In the genomic region with DNA sequence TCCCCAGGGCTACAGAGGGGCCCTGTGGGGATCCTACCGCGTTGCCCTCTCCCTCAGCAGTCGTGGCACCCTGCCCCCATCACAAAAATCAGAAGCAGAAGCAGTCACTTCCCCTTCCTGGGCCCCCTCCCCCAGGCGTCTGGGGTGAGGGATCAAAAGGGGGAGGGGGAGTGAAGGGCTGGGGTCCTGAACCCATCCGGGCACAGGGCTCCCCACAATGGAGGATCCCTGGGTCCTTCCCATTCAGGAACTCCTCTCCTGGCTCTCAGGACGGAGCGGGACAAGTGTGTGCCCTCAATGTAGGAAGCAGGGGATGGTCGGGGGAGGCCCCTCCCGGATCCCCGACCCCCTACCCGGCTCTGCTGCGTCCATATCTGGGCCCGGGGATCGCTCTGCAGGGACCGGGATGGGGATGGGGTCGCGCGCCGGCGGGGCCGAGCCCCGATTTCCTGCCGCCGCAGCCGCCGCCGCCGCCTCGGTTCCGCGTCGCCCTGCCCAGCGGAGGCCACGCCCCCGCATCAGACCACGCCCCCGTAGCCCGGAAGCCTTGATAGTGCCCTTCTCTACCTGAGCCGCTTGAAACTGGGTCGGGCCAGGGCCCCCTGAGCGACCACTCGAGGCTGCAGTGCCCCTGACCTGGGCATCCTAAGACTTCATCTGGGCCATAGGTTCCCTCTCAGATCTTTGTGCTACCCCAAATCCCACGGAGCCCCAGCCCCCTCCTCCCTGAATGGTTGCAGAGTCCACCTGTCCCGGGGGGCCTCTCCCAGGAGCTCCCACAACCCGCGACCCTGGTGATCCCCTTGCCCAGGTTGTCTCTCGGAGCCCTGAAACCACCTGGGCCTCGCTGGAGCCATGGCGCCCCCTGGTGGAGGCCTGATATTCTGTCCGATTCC, we compare ENCODE assay signal across 8 cellular contexts. TPM values are rescaled to one million over a fixed set of nuclear protein-coding genes. Genes with fewer than 3 reads are reported as not detected.
DNase-seq lines count a peak whose midpoint lies in the region; ATAC-seq, FAIRE-seq and TF ChIP-seq lines count a peak whose summit lies in the region.

Gene GMIP, minus strand, starts transcription at position 500 of the 896 bp plus-strand sequence. Its CDS starts 128 bp downstream, at position 372.

- POLR2A ChIA-PET in SK-N-SH (lab: Yijun Ruan, JAX), result interaction anchor here (1.3 kb wide), 2 partner anchors 111 to 114 kb away, joined by 3 to 6 read pairs; no protein-coding TSS in a partner anchor

- H3K9ac ChIP-seq in KMS-11 (peak within 1 kb of the TSS; percentile 33; the same call in 1 of the 2 replicates), SK-N-SH (peak within 1 kb of the TSS; percentile 78)

- H4K20me1 ChIP-seq in KMS-11 (ENCODE audit: insufficient read depth) (no peaks in the 10 kb centered on the region), SK-N-SH (ENCODE audit: insufficient read depth) (no peaks in the 10 kb centered on the region)

- peaks cover 12% of the 10 kb centered on the region for H3K4me1 Mint-ChIP-seq in activated naive CD4-positive, alpha-beta T cell treated with anti-CD3 and anti-CD28 coated beads for 36 hours (ENCODE audit: low read depth)

- TF ChIP-seq POLR2A in transverse colon (IDR thresholded peaks at IDR 0.05), result peak; percentile 69

- peak within 1 kb of the TSS; percentile 98 for H3K27ac Mint-ChIP-seq in activated naive CD4-positive, alpha-beta T cell treated with anti-CD3 and anti-CD28 coated beads for 36 hours

- H3K27ac ChIP-seq in KMS-11 (peak within 1 kb of the TSS; percentile 56), SK-N-SH (ENCODE audit: low read depth in 2 of 2, low read length in 1 of 2) (peak within 1 kb of the TSS in 1 of 2 experiments; percentile 75; a peak in 2 of 4 replicates), pancreas (peak within 1 kb of the TSS; percentile 47 to 69 (median 53)), transverse colon (peak within 1 kb of the TSS; percentile 81 to 88 (median 84))

- H3K9me3 ChIP-seq in SK-N-SH, result no peaks in the 10 kb centered on the region
- H3K9me3 ChIP-seq in pancreas, result no peaks in the 10 kb centered on the region
- H3K9me3 ChIP-seq in transverse colon, result no peaks in the 10 kb centered on the region

- TF ChIP-seq CTCF in KMS-11 (conservative IDR thresholded peaks at IDR 0.05; ENCODE audit: low read depth, low read length) (peak; percentile 86), SK-N-SH (IDR thresholded peaks at IDR 0.05) (peak; percentile 97), pancreas (IDR thresholded peaks at IDR 0.05) (peak; percentile 66 to 85 (median 80)), transverse colon (IDR thresholded peaks at IDR 0.05) (peak; percentile 90 to 96 (median 93))

- H3K36me3 ChIP-seq in KMS-11 (ENCODE audit: insufficient read depth) (no peaks in the 10 kb centered on the region), SK-N-SH (replicated peaks in 1 of 2; ENCODE audit: control insufficient read depth in 1 of 2, insufficient read depth in 2 of 2, low read length in 1 of 2) (peaks cover under 1 to 33% of the 10 kb centered on the region in 2 experiments), pancreas (peaks cover 0 to 22% (median 20%) of the 10 kb centered on the region in 3 donors), transverse colon (peaks cover 0 to 17% (median 3%) of the 10 kb centered on the region in 4 donors)

- H3K4me1 ChIP-seq in KMS-11 (ENCODE audit: low read depth, poor library complexity, severe bottlenecking) (no peaks in the 10 kb centered on the region), SK-N-SH (ENCODE audit: control insufficient read depth in 1 of 2, insufficient read depth in 2 of 2, low read depth in 1 of 2, low read length in 1 of 2) (peaks cover 0 to 8% of the 10 kb centered on the region in 2 experiments; a peak in 1 of 4 replicates), pancreas (no peaks in the 10 kb centered on the region), transverse colon (peaks cover 0 to 10% (median 5%) of the 10 kb centered on the region in 4 donors)

- H2AFZ ChIP-seq in KMS-11 (ENCODE audit: low read depth) (peak within 1 kb of the TSS; percentile 62; the same call in 1 of the 2 replicates), SK-N-SH (ENCODE audit: low read depth) (peak within 1 kb of the TSS; percentile 88)

- H3K27me3 Mint-ChIP-seq in activated naive CD4-positive, alpha-beta T cell treated with anti-CD3 and anti-CD28 coated beads for 36 hours (ENCODE audit: low read depth), result no peaks in the 10 kb centered on the region

- H3K4me3 ChIP-seq in KMS-11 (IDR thresholded peaks at IDR 0.05; ENCODE audit: insufficient read depth, low read depth, low read length) (no peak within 1 kb of the TSS), SK-N-SH (ENCODE audit: low read depth in 2 of 2, low read length in 1 of 2) (peak within 1 kb of the TSS; percentile 71 to 98), pancreas (peak within 1 kb of the TSS; percentile 30 to 87 (median 80)), transverse colon (peak within 1 kb of the TSS; percentile 38 to 86 (median 81))

- H3K36me3 Mint-ChIP-seq in activated naive CD4-positive, alpha-beta T cell treated with anti-CD3 and anti-CD28 coated beads for 36 hours (ENCODE audit: low read depth), result peaks cover 17% of the 10 kb centered on the region

- no peaks in the 10 kb centered on the region for H3K9me3 Mint-ChIP-seq in activated naive CD4-positive, alpha-beta T cell treated with anti-CD3 and anti-CD28 coated beads for 36 hours

- H3K27me3 ChIP-seq in KMS-11 (ENCODE audit: insufficient read depth, low read depth) (no peaks in the 10 kb centered on the region), SK-N-SH (ENCODE audit: insufficient read depth) (no peaks in the 10 kb centered on the region), pancreas (no peaks in the 10 kb centered on the region), transverse colon (no peaks in the 10 kb centered on the region)

- H3K4me2 ChIP-seq in KMS-11, result peak within 1 kb of the TSS; percentile 68; the same call in 1 of the 2 replicates
- peak within 1 kb of the TSS; percentile 98 for H3K4me2 ChIP-seq in SK-N-SH

- peak; percentile 82 for TF ChIP-seq RAD21 in SK-N-SH (IDR thresholded peaks at IDR 0.05; ENCODE audit: low read length)

- TF ChIP-seq EP300 in SK-N-SH (IDR thresholded peaks at IDR 0.05; ENCODE audit: borderline replicate concordance in 1 of 2, low read depth in 1 of 2, low read length in 1 of 2), result no peak
- TF ChIP-seq EP300 in transverse colon (IDR thresholded peaks at IDR 0.05; ENCODE audit: low read depth), result no peak

- DNase-seq in DMS53 treated with DMSO at 0.1 percent for 48 hours (lab: John Stamatoyannopoulos, UW; ENCODE audit: unreplicated experiment), result peak; percentile 15
- DNase-seq in SK-N-SH, result peak; percentile 93
- peak; percentile 91 for DNase-seq in activated naive CD4-positive, alpha-beta T cell treated with anti-CD3 and anti-CD28 coated beads for 36 hours
- peak; percentile 47 to 90 (median 78) for DNase-seq in head of caudate nucleus
- DNase-seq in pancreas, result peak; percentile 75 to 94 (median 84)
- peak; percentile 91 for DNase-seq in transverse colon

- peaks cover 3% of the 10 kb centered on the region for H3F3A ChIP-seq in SK-N-SH (replicated peaks; ENCODE audit: insufficient read depth)

- intact Hi-C loops in activated naive CD4-positive, alpha-beta T cell treated with anti-CD3 and anti-CD28 coated beads for 36 hours (cut with micrococcal nuclease), result loop anchor here (1.0 to 5.0 kb wide), 9 partner anchors 15 to 497 kb away; partner anchors contain the start of genes ATP13A1, LPAR2, NDUFA13 and TSSK6
- intact Hi-C loops in head of caudate nucleus (cut with DNase I), result loop anchor here (5.0 kb wide), 1 partner anchor 111 kb away; no protein-coding TSS in a partner anchor
- intact Hi-C loops in pancreas (cut with DNase I), result loop anchor here in 1 of 3 donors (5.0 kb wide), 1 partner anchor 111 kb away; no protein-coding TSS in a partner anchor
- intact Hi-C loops in transverse colon (cut with DNase I; ENCODE audit: low total_unique reads), result no loop called here

- H3K9me2 ChIP-seq in SK-N-SH, result no peaks in the 10 kb centered on the region

- 2% methylated on average over 21 of the region's 50 CpGs for WGBS in SK-N-SH (ENCODE audit: low lambda C conversion rate)
- 1 to 2% methylated on average over 35 to 50 of the region's 50 CpGs for WGBS in pancreas, 2 donors
- 1% methylated on average over 34 of the region's 50 CpGs; no CpG with 5 or more reads in 1 of the 2 donors for WGBS in transverse colon (ENCODE audit: low coverage in 1 of 2), 2 donors

- in situ Hi-C loops in transverse colon (cut with MboI; ENCODE audit: low pct_ligation_motif_present in 1 of 4, low pct_unique_long_range_greater_than_20kb in 1 of 4, low sequenced_read_pairs in 3 of 4), result loop anchor here (5.0 to 25.0 kb wide), 3 partner anchors 106 to 111 kb away; partner anchors contain the start of genes CILP2 (in 3 of the 4) and YJEFN3 (in 1 of the 4)

- no peak for FAIRE-seq in pancreas (lab: Jason Lieb, UNC)

- CTCF ChIA-PET in SK-N-SH (lab: Yijun Ruan, JAX), result interaction anchor here (0.6 to 13.3 kb wide), 33 partner anchors 9 to 332 kb away, joined by 3 to 175 read pairs (median 5); partner anchors contain the start of genes ATP13A1, CILP2, LPAR2 and NDUFA13
- CTCF ChIA-PET in activated naive CD4-positive, alpha-beta T cell treated with anti-CD3 and anti-CD28 coated beads for 36 hours (lab: Charles Lee), result interaction anchor here (0.6 to 3.7 kb wide), 21 partner anchors 9 to 317 kb away, joined by 3 to 46 read pairs (median 4); partner anchors contain the start of gene YJEFN3

- ATAC-seq in GM21576 (IDR thresholded peaks at IDR 0.05; ENCODE audit: unreplicated experiment) (peak; percentile 59), pancreas (peak; percentile 92 to 95 (median 94))

- no peaks in the 10 kb centered on the region for H3K79me2 ChIP-seq in KMS-11 (ENCODE audit: insufficient read depth, low read depth)
- H3K79me2 ChIP-seq in SK-N-SH (ENCODE audit: insufficient read depth), result no peaks in the 10 kb centered on the region

- peak within 1 kb of the TSS; percentile 92 for H3K4me3 Mint-ChIP-seq in activated naive CD4-positive, alpha-beta T cell treated with anti-CD3 and anti-CD28 coated beads for 36 hours

TF ChIP-seq in SK-N-SH, 30 proteins besides CTCF, POLR2A, EP300 and RAD21 (continues in another document):
- TF ChIP-seq POLR2AphosphoS5 (IDR thresholded peaks at IDR 0.05; ENCODE audit: low read depth, low read length) (no peak), JUND (IDR thresholded peaks at IDR 0.05) (no peak)

RNA-seq across cellular contexts. Expression of gene GMIP, which starts in this region (rescaled TPM):
- polyA plus RNA-seq in SK-N-SH (2012; rRNA removed), result 5.3 and 6.3 TPM in 2 replicates
- 2.4 and 3.9 TPM in 2 replicates for polyA plus RNA-seq in SK-N-SH (2012; cell fraction: cytosol; rRNA removed)
- 40.0 and 43.5 TPM in 2 replicates for polyA plus RNA-seq in SK-N-SH (2012; cell fraction: nucleus; rRNA removed)
- total RNA-seq in activated naive CD4-positive, alpha-beta T cell treated with anti-CD3 and anti-CD28 coated beads for 36 hours, result 10 to 100 TPM; 38.7 to 40.6 TPM
- 10 to 100 TPM in 1 of 6 donors, 1 to 10 TPM in 5; 5.4 to 16.4 (median 6.6) TPM for total RNA-seq in pancreas
- polyA plus RNA-seq in pancreas, result 10 to 100 TPM in 1 of 2 donors, 1 to 10 TPM in 1; 3.5 to 10.5 TPM
- total RNA-seq in transverse colon, result 10 to 100 TPM; 17.3 to 84.9 (median 27.2) TPM

Comparison
In these comparisons a context has a peak if more than half of its experiments do, and no peak if none do; other contexts are left out.
1. DNase-seq: peak in every context shown above with its lines; median percentile 93 in SK-N-SH; 91 in activated naive CD4-positive, alpha-beta T cell treated with anti-CD3 and anti-CD28 coated beads for 36 hours; 91 in transverse colon; 84 in pancreas; 78 in head of caudate nucleus; 15 in DMS53 treated with DMSO at 0.1 percent for 48 hours.